In the genomic region with DNA sequence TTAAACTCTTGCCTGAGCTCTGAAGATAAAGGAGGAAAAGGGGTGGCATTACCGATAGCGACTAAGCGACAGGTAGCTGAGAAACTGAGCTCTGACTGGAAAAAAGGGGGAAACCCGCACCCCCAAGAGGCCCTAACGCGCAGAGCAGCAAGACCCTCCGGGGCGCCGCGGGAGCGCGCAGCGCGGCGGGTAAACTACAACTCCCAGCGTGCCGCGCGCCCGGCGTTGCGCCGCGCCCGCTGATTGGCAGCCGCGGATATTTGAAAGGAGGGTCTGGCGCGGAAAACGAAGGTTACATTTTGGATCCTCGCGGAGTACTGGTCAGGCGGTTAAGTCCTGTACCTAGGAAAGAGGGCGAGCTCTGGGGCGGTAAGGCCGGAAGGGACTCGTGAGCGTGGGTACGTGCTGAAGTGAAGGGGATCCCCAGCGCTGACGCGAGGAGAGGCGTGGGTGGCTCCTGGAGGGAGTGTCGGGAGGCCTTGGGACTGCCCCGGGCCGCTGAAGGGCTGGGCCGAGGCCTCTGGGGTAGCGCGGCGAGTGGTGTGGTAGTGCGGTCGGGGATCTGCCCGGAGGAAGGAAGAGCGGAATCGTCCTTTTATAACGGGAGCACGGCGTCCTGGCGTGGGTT, we compare ENCODE assay signal across 8 cellular contexts. TPM values are rescaled to one million over a fixed set of nuclear protein-coding genes. Genes with fewer than 3 reads are reported as not detected.
DNase-seq lines count a peak whose midpoint lies in the region; ATAC-seq and TF ChIP-seq lines count a peak whose summit lies in the region.

A gene (plus strand): TSS at position 291 of the 628 bp plus-strand sequence. CDS start 468 bp downstream, outside the sequence.

- WGBS in spleen, 5 donors = 0 to 1% (median 1%) methylated on average over 43 to 59 of the region's 59 CpGs

- H3K36me3 ChIP-seq in brain microvascular endothelial cell (replicated peaks) (no peaks in the 10 kb centered on the region), iPS-20b (ENCODE audit: insufficient read depth, low read depth, low read length) (peaks cover 31% of the 10 kb centered on the region), spleen (peaks cover 0 to 6% (median 0%) of the 10 kb centered on the region in 6 donors)

- ATAC-seq in GM18505 (IDR thresholded peaks at IDR 0.05; ENCODE audit: unreplicated experiment) = peak; percentile 82
- peak; percentile 81 for ATAC-seq in HG02943 (IDR thresholded peaks at IDR 0.05; ENCODE audit: low read depth, unreplicated experiment)

- intact Hi-C loops in spleen (cut with DNase I; ENCODE audit: low total_unique reads) = no loop called here

- H3K9me3 ChIP-seq in iPS-20b (ENCODE audit: insufficient read depth, low read depth, low read length) = no peaks in the 10 kb centered on the region
- H3K9me3 ChIP-seq in spleen = no peaks in the 10 kb centered on the region

- peak; percentile 53 for TF ChIP-seq POLR2A in GM18505 (IDR thresholded peaks at IDR 0.05; ENCODE audit: borderline replicate concordance, extremely low read depth, insufficient read depth, insufficient read length)
- no peak for TF ChIP-seq POLR2A in spleen (IDR thresholded peaks at IDR 0.05)

- peaks cover 10% of the 10 kb centered on the region for H3K4me1 ChIP-seq in iPS-20b (ENCODE audit: insufficient read depth, low read length)
- peaks cover 5 to 34% (median 23%) of the 10 kb centered on the region in 6 donors for H3K4me1 ChIP-seq in spleen

- peak; percentile 57 for TF ChIP-seq CTCF in brain microvascular endothelial cell (IDR thresholded peaks at IDR 0.05; ENCODE audit: low read depth, low read length, missing control alignments)
- TF ChIP-seq CTCF in spleen (IDR thresholded peaks at IDR 0.05 in 8 of 11, conservative IDR thresholded peaks at IDR 0.05 in 3 of 11) = peak in 9 of 11 experiments; percentile 34 to 69 (median 53)

- peak; percentile 90 for DNase-seq in 8988T
- DNase-seq in NCI-H2107 treated with DMSO at 0.1 percent for 48 hours (lab: John Stamatoyannopoulos, UW; ENCODE audit: unreplicated experiment) = peak; percentile 48
- peak; percentile 77 for DNase-seq in UCSD-AML1 (lab: John Stamatoyannopoulos, UW; ENCODE audit: unreplicated experiment)
- peak; percentile 65 for DNase-seq in brain microvascular endothelial cell
- DNase-seq in spleen = peak; percentile 91

- in situ Hi-C loops in brain microvascular endothelial cell (cut with HindIII; ENCODE audit: low pct_ligation_motif_present, low sequenced_read_pairs) = no loop called here

- peak within 1 kb of the TSS; percentile 95 for H3K4me3 ChIP-seq in brain microvascular endothelial cell (ENCODE audit: low read depth, low read length)
- H3K4me3 ChIP-seq in iPS-20b (ENCODE audit: low read length) = peak within 1 kb of the TSS; percentile 86
- H3K4me3 ChIP-seq in spleen = peak within 1 kb of the TSS; percentile 44 to 92 (median 72)

- H3K27ac ChIP-seq in brain microvascular endothelial cell (peak within 1 kb of the TSS; percentile 45), iPS-20b (ENCODE audit: low read length) (no peak within 1 kb of the TSS), spleen (peak within 1 kb of the TSS; percentile 51 to 80 (median 68))

- no peaks in the 10 kb centered on the region for H3K27me3 ChIP-seq in brain microvascular endothelial cell (replicated peaks)
- H3K27me3 ChIP-seq in iPS-20b (ENCODE audit: insufficient read depth, low read length) = no peaks in the 10 kb centered on the region
- no peaks in the 10 kb centered on the region for H3K27me3 ChIP-seq in spleen (replicated peaks in 1 of 7)

- H3K9ac ChIP-seq in iPS-20b (ENCODE audit: low read depth, low read length) = peak within 1 kb of the TSS; percentile 92

RNA-seq across cellular contexts. Expression of the gene that starts here (rescaled TPM):
- total RNA-seq in spleen = 1 to 10 TPM; 1.7 to 7.2 (median 4.7) TPM
- 1 to 10 TPM in 1 of 3 donors, under 1 TPM in 2; 0.85 to 1.9 (median 0.93) TPM for polyA plus RNA-seq in spleen
